ENCODE assay signal across 1 cellular context in the genomic region with DNA sequence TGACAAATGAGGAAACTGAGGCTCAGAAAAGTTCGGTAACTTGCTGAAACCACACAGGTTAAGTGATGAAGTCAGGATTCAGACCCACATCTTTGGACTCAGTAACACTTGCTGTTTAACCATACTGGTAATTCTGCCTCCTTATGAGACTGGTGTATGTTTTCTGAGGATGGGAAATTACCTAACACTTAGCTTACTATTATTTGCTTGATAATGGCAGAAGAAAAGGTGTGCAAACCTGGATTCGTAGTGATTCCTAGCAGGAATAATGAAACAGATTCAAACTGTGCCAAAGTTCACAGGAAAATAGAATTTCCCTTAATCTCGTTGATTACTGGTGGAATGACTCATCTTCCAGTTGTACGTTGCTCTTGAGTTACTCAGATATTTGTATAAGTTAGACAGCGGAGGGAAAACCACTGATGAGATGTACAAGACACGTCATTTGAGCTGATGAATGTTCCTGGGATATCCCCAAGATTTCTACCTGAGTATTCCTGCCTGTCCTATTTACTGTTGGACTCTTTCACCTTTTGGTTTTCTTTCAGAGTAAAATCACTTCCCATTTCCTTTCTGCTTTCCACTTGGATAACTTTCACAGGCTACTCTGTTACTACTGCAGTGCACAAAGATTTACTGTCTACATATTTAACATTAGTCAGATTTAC.
TF ChIP-seq lines count a peak whose summit lies in the region.

No MANE protein-coding gene starts in this region.

TF ChIP-seq in HepG2, 621 proteins besides CTCF, POLR2A, EP300 and RAD21 (continued from another document and continues in another):
- TF ChIP-seq, protein P1, sequence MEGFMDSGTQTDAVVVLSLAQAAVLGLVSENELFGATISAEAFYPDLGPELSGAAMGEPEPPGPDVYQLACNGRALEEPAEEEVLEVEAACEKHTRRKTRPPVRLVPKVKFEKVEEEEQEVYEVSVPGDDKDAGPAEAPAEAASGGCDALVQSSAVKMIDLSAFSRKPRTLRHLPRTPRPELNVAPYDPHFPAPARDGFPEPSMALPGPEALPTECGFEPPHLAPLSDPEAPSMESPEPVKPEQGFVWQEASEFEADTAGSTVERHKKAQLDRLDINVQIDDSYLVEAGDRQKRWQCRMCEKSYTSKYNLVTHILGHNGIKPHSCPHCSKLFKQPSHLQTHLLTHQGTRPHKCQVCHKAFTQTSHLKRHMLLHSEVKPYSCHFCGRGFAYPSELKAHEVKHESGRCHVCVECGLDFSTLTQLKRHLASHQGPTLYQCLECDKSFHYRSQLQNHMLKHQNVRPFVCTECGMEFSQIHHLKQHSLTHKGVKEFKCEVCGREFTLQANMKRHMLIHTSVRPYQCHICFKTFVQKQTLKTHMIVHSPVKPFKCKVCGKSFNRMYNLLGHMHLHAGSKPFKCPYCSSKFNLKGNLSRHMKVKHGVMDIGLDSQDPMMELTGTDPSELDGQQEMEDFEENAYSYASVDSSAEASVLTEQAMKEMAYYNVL (CRISPR knock-in tag; IDR thresholded peaks at IDR 0.05; ENCODE audit: borderline replicate concordance) = no peak
- no peak for TF ChIP-seq ZMAT5 (CRISPR knock-in tag; IDR thresholded peaks at IDR 0.05; ENCODE audit: borderline replicate concordance, low read depth)
- TF ChIP-seq ZFP62 (CRISPR knock-in tag; IDR thresholded peaks at IDR 0.05) = no peak
- TF ChIP-seq GABPA (IDR thresholded peaks at IDR 0.05; ENCODE audit: low read depth, low read length) = no peak
- TF ChIP-seq GABPA (CRISPR knock-in tag; IDR thresholded peaks at IDR 0.05; ENCODE audit: low read depth) = no peak
- TF ChIP-seq SIX1 (CRISPR knock-in tag; IDR thresholded peaks at IDR 0.05; ENCODE audit: borderline replicate concordance) = peak; percentile 54; the same call in 1 of the 2 replicates
- no peak for TF ChIP-seq RBAK (CRISPR knock-in tag; IDR thresholded peaks at IDR 0.05)
- TF ChIP-seq, protein P2, sequence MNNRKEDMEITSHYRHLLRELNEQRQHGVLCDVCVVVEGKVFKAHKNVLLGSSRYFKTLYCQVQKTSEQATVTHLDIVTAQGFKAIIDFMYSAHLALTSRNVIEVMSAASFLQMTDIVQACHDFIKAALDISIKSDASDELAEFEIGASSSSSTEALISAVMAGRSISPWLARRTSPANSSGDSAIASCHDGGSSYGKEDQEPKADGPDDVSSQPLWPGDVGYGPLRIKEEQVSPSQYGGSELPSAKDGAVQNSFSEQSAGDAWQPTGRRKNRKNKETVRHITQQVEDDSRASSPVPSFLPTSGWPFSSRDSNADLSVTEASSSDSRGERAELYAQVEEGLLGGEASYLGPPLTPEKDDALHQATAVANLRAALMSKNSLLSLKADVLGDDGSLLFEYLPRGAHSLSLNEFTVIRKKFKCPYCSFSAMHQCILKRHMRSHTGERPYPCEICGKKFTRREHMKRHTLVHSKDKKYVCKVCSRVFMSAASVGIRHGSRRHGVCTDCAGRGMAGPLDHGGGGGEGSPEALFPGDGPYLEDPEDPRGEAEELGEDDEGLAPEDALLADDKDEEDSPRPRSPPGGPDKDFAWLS (CRISPR knock-in tag; IDR thresholded peaks at IDR 0.05; ENCODE audit: borderline replicate concordance) = no peak
- no peak for TF ChIP-seq HNRNPH1 (optimal IDR thresholded peaks at IDR 0.05; ENCODE audit: low read depth, low read length)
- TF ChIP-seq RAD51 (IDR thresholded peaks at IDR 0.05; ENCODE audit: borderline replicate concordance) = no peak
- TF ChIP-seq ZNF784 (CRISPR knock-in tag; IDR thresholded peaks at IDR 0.05; ENCODE audit: borderline replicate concordance) = no peak
- no peak for TF ChIP-seq NFE2L2 (IDR thresholded peaks at IDR 0.05; ENCODE audit: low read length)
- no peak for TF ChIP-seq DBP (CRISPR knock-in tag; IDR thresholded peaks at IDR 0.05; ENCODE audit: not compliant biosample characterization)
- no peak for TF ChIP-seq MAF1 (CRISPR knock-in tag; IDR thresholded peaks at IDR 0.05; ENCODE audit: borderline replicate concordance)
- TF ChIP-seq, protein P3, sequence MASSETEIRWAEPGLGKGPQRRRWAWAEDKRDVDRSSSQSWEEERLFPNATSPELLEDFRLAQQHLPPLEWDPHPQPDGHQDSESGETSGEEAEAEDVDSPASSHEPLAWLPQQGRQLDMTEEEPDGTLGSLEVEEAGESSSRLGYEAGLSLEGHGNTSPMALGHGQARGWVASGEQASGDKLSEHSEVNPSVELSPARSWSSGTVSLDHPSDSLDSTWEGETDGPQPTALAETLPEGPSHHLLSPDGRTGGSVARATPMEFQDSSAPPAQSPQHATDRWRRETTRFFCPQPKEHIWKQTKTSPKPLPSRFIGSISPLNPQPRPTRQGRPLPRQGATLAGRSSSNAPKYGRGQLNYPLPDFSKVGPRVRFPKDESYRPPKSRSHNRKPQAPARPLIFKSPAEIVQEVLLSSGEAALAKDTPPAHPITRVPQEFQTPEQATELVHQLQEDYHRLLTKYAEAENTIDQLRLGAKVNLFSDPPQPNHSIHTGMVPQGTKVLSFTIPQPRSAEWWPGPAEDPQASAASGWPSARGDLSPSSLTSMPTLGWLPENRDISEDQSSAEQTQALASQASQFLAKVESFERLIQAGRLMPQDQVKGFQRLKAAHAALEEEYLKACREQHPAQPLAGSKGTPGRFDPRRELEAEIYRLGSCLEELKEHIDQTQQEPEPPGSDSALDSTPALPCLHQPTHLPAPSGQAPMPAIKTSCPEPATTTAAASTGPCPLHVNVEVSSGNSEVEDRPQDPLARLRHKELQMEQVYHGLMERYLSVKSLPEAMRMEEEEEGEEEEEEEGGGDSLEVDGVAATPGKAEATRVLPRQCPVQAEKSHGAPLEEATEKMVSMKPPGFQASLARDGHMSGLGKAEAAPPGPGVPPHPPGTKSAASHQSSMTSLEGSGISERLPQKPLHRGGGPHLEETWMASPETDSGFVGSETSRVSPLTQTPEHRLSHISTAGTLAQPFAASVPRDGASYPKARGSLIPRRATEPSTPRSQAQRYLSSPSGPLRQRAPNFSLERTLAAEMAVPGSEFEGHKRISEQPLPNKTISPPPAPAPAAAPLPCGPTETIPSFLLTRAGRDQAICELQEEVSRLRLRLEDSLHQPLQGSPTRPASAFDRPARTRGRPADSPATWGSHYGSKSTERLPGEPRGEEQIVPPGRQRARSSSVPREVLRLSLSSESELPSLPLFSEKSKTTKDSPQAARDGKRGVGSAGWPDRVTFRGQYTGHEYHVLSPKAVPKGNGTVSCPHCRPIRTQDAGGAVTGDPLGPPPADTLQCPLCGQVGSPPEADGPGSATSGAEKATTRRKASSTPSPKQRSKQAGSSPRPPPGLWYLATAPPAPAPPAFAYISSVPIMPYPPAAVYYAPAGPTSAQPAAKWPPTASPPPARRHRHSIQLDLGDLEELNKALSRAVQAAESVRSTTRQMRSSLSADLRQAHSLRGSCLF (CRISPR knock-in tag; IDR thresholded peaks at IDR 0.05; ENCODE audit: borderline replicate concordance) = no peak
- TF ChIP-seq NKX3-1 (CRISPR knock-in tag; IDR thresholded peaks at IDR 0.05) = no peak
- TF ChIP-seq, protein P4, sequence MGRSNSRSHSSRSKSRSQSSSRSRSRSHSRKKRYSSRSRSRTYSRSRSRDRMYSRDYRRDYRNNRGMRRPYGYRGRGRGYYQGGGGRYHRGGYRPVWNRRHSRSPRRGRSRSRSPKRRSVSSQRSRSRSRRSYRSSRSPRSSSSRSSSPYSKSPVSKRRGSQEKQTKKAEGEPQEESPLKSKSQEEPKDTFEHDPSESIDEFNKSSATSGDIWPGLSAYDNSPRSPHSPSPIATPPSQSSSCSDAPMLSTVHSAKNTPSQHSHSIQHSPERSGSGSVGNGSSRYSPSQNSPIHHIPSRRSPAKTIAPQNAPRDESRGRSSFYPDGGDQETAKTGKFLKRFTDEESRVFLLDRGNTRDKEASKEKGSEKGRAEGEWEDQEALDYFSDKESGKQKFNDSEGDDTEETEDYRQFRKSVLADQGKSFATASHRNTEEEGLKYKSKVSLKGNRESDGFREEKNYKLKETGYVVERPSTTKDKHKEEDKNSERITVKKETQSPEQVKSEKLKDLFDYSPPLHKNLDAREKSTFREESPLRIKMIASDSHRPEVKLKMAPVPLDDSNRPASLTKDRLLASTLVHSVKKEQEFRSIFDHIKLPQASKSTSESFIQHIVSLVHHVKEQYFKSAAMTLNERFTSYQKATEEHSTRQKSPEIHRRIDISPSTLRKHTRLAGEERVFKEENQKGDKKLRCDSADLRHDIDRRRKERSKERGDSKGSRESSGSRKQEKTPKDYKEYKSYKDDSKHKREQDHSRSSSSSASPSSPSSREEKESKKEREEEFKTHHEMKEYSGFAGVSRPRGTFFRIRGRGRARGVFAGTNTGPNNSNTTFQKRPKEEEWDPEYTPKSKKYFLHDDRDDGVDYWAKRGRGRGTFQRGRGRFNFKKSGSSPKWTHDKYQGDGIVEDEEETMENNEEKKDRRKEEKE (IDR thresholded peaks at IDR 0.05) = no peak
- TF ChIP-seq LBX2 (CRISPR knock-in tag; IDR thresholded peaks at IDR 0.05; ENCODE audit: borderline replicate concordance) = no peak
- TF ChIP-seq ASH2L (IDR thresholded peaks at IDR 0.05; ENCODE audit: insufficient read length, low read depth, low read length) = peak; percentile 94
- no peak for TF ChIP-seq LCORL (IDR thresholded peaks at IDR 0.05)
- no peak for TF ChIP-seq LCORL (CRISPR knock-in tag; IDR thresholded peaks at IDR 0.05)
- TF ChIP-seq ZNF883 (CRISPR knock-in tag; IDR thresholded peaks at IDR 0.05; ENCODE audit: not compliant biosample characterization) = no peak
- TF ChIP-seq HMG20B (CRISPR knock-in tag; conservative IDR thresholded peaks at IDR 0.05) = 0 out of 2 replicates have a peak, but pooled peaks have one; percentile 25
- no peak for TF ChIP-seq MAFG (CRISPR knock-in tag; IDR thresholded peaks at IDR 0.05)
- TF ChIP-seq ZNF703 (CRISPR knock-in tag; IDR thresholded peaks at IDR 0.05; ENCODE audit: borderline replicate concordance) = no peak
- 0 out of 2 replicates have a peak, but pooled peaks have one; percentile 8 for TF ChIP-seq ZNF589 (CRISPR knock-in tag; conservative IDR thresholded peaks at IDR 0.05)
- no peak for TF ChIP-seq LRRFIP1 (CRISPR knock-in tag; conservative IDR thresholded peaks at IDR 0.05)
- no peak; the same call in none of the 2 replicates for TF ChIP-seq ZBTB25 (CRISPR knock-in tag; IDR thresholded peaks at IDR 0.05)
- no peak for TF ChIP-seq KAT7 (CRISPR knock-in tag; IDR thresholded peaks at IDR 0.05; ENCODE audit: borderline replicate concordance)
- TF ChIP-seq NPAS2 (CRISPR knock-in tag; IDR thresholded peaks at IDR 0.05; ENCODE audit: borderline replicate concordance) = no peak
- peak; percentile 54 for TF ChIP-seq HNF4A (CRISPR knock-in tag; IDR thresholded peaks at IDR 0.05)
- TF ChIP-seq TAF1 (CRISPR knock-in tag; IDR thresholded peaks at IDR 0.05) = no peak
- TF ChIP-seq ZSCAN12 (CRISPR knock-in tag; IDR thresholded peaks at IDR 0.05) = no peak
- TF ChIP-seq PHF8 (CRISPR knock-in tag; IDR thresholded peaks at IDR 0.05) = 0 out of 2 replicates have a peak, but pooled peaks have one; percentile 25
- no peak for TF ChIP-seq PATZ1 (CRISPR knock-in tag; IDR thresholded peaks at IDR 0.05)
- TF ChIP-seq ZMYM3 (CRISPR knock-in tag; IDR thresholded peaks at IDR 0.05) = no peak
